In the genomic region with DNA sequence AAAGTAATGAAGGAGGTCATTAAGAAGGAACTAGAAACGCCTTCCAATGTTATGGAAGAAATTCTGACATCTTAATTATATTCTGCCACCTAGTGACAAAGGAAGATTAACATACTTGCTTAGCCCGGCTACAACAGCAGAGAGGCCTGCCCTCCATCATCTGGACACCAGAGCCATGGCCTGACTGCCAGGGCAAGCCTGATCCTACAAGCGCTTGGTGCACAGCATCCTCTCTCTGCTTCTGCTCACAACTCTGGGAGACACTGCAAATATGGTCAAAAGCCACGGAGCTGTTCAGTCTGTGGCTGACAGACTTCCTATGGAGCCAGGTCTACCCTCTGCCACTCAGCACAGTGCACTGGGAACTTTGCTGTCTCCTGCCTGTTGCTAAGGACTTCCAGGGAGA, we compare ENCODE assay signal across 8 cellular contexts.
A peak's percentile ranks its signal among the peaks of the same experiment; 100 is the strongest.
DNase-seq lines count a peak whose midpoint lies in the region; ATAC-seq and TF ChIP-seq lines count a peak whose summit lies in the region.

No MANE protein-coding gene starts in this region.

- H3K27ac ChIP-seq in angular gyrus (ENCODE audit: low read depth, low read length), result peak overlapping the region; percentile 75
- H3K27ac ChIP-seq in prostate gland, result no peak overlapping the region

- no peak overlapping the region for H3K4me3 ChIP-seq in prostate gland

- H3K36me3 ChIP-seq in prostate gland, result no peaks in the 10 kb centered on the region

- no peaks in the 10 kb centered on the region for H3K9me3 ChIP-seq in prostate gland

- H3K27me3 ChIP-seq in prostate gland (replicated peaks; ENCODE audit: insufficient read depth), result no peaks in the 10 kb centered on the region

- intact Hi-C loops in left cardiac atrium (cut with DNase I) (loop anchor here (1.0 to 10.0 kb wide), 6 partner anchors 172 to 292 kb away; a partner anchor contains a TSS), prostate gland (cut with DNase I) (loop anchor here (2.0 to 10.0 kb wide), 4 partner anchors 92 to 295 kb away; no protein-coding TSS in a partner anchor)

- TF ChIP-seq POLR2A in prostate gland (IDR thresholded peaks at IDR 0.05), result no peak

- TF ChIP-seq CTCF in prostate gland (IDR thresholded peaks at IDR 0.05), result peak in 3 of 4 experiments; percentile 54 to 66 (median 60)

- WGBS in prostate gland, result 6% methylated on average over 4 of the region's 4 CpGs

- peak; percentile 85 for DNase-seq in COLO829 (ENCODE audit: low spot score)
- peak; percentile 91 for DNase-seq in NCI-H69 (lab: John Stamatoyannopoulos, UW)
- peak; percentile 47 for DNase-seq in left cardiac atrium
- peak; percentile 26 for DNase-seq in prostate gland (ENCODE audit: low spot score)

- no peaks in the 10 kb centered on the region for H3K4me1 ChIP-seq in prostate gland (replicated peaks)

- ATAC-seq in GM18861 (IDR thresholded peaks at IDR 0.05; ENCODE audit: unreplicated experiment) (peak; percentile 91), HG03135 (IDR thresholded peaks at IDR 0.05; ENCODE audit: unreplicated experiment) (peak; percentile 63), left cardiac atrium (peak; percentile 86 to 89), HG03039 (IDR thresholded peaks at IDR 0.05; ENCODE audit: unreplicated experiment) (no peak)

Comparison
In these comparisons a context has a peak if more than half of its experiments do, and no peak if none do; other contexts are left out.
1. DNase-seq: peak in every context shown above with its lines; median percentile 91 in NCI-H69; 85 in COLO829; 47 in left cardiac atrium; 26 in prostate gland.